Comparison of ENCODE assay signal across 20 cellular contexts in the genomic region with DNA sequence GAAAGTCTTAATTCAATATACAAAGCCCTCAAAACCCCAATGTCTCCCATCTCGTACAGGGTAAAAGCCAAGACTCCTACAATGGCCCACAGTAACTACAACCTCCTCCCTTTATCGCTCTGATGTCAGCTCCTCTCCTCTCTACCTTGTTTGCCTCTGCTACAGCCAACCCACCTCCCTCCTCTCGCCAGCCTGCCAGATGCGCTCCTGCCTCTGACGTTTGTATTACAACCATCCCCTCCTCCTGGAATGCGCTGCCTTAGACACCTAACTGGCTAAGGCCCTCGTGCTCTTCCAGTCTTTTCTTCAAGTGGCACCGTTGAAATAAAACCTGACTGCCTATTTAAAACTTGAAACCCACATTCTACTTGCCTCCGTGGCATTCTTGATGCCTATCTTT.
"Had no signal": no experiment of that assay in that cellular context is flagged by ENCODE, and none has a peak within 500 bp of the region (broad histone marks: within the 10 kb centered on the region; RNA-seq: fewer than 3 reads in every experiment).

No MANE protein-coding gene starts in this region.

- H3K4me3 ChIP-seq: cardiac muscle cell, gastroesophageal sphincter, left ventricle myocardium inferior, ovary, sigmoid colon, suprapubic skin, upper lobe of right lung had no signal

- H3K27ac Mint-ChIP-seq: activated CD4-positive, alpha-beta memory T cell treated with anti-CD3 and anti-CD28 coated beads for 36 hours; activated naive CD8-positive, alpha-beta T cell treated with anti-CD3 and anti-CD28 coated beads, Interleukin-2, amount 10 ng/mL, durations not matched to agents 7 days and 5 days; nephron progenitor cell had no signal

- H3K4me3 Mint-ChIP-seq: activated CD4-positive, alpha-beta memory T cell treated with anti-CD3 and anti-CD28 coated beads for 36 hours; activated naive CD8-positive, alpha-beta T cell treated with anti-CD3 and anti-CD28 coated beads, Interleukin-2, amount 10 ng/mL, durations not matched to agents 7 days and 5 days; nephron progenitor cell had no signal

- H3K36me3 ChIP-seq: cardiac muscle cell, gastroesophageal sphincter, left ventricle myocardium inferior, ovary, sigmoid colon, suprapubic skin, upper lobe of right lung had no signal

- H3K9me3 ChIP-seq: gastroesophageal sphincter, left ventricle myocardium inferior, ovary, sigmoid colon, suprapubic skin, upper lobe of right lung had no signal

- H3K27ac ChIP-seq: cardiac muscle cell, gastroesophageal sphincter, left ventricle myocardium inferior, ovary, sigmoid colon, suprapubic skin, upper lobe of right lung had no signal

- H3K27me3 ChIP-seq: cardiac muscle cell, ovary, sigmoid colon, suprapubic skin, upper lobe of right lung had no signal

- ATAC-seq: gastroesophageal sphincter, upper lobe of right lung had no signal

- H3K4me1 ChIP-seq: gastroesophageal sphincter, left ventricle myocardium inferior, sigmoid colon, suprapubic skin, upper lobe of right lung had no signal

- DNase-seq: activated CD4-positive, alpha-beta memory T cell treated with anti-CD3 and anti-CD28 coated beads for 36 hours; activated naive CD8-positive, alpha-beta T cell treated with anti-CD3 and anti-CD28 coated beads, Interleukin-2, amount 10 ng/mL, durations not matched to agents 7 days and 5 days; activated T-cell treated with anti-CD3 and anti-CD28 coated beads, Interleukin-2, amount 50 U/mL, for 48 hours; aorta; cortex of kidney; effector CD8-positive, alpha-beta T cell; hippocampal formation; left ventricle myocardium inferior; mesenchymal stem cell; nephron progenitor cell; ovary; sigmoid colon; stimulated activated CD4-positive, alpha-beta T cell treated with anti-CD3 and anti-CD28 coated beads, Interleukin-2, amount 100 ng/mL, for 24 hours; stimulated activated naive CD4-positive, alpha-beta T cell treated with Interleukin-2 at 50 U/mL for 16 hours; SW 1271; T-helper 9 cell; upper lobe of right lung had no signal

- H3K9me3 Mint-ChIP-seq: activated CD4-positive, alpha-beta memory T cell treated with anti-CD3 and anti-CD28 coated beads for 36 hours had no signal

- H3K36me3 Mint-ChIP-seq: activated CD4-positive, alpha-beta memory T cell treated with anti-CD3 and anti-CD28 coated beads for 36 hours; activated naive CD8-positive, alpha-beta T cell treated with anti-CD3 and anti-CD28 coated beads, Interleukin-2, amount 10 ng/mL, durations not matched to agents 7 days and 5 days had no signal
